In genomic region chr7:122383934-122384333, GRCh38 we compare ENCODE assay signal across 1 cellular context.
TF ChIP-seq lines count a peak whose summit lies in the region.

No MANE protein-coding gene starts in this region.

TF ChIP-seq in GM23338, 12 proteins besides CTCF, POLR2A, EP300 and RAD21:
- TF ChIP-seq ZNF462 (CRISPR knock-in tag; IDR thresholded peaks at IDR 0.05) (no peak), POLR2AphosphoS5 (IDR thresholded peaks at IDR 0.05; ENCODE audit: low read depth) (no peak), REST (IDR thresholded peaks at IDR 0.05; ENCODE audit: unreplicated experiment) (no peak), ETS1 (IDR thresholded peaks at IDR 0.05) (no peak), EZH2phosphoT487 (IDR thresholded peaks at IDR 0.05; ENCODE audit: unreplicated experiment) (no peak), JUNB (IDR thresholded peaks at IDR 0.05; ENCODE audit: unreplicated experiment) (no peak), STAT1 (IDR thresholded peaks at IDR 0.05; ENCODE audit: unreplicated experiment) (no peak), ZNF331 (CRISPR knock-in tag; IDR thresholded peaks at IDR 0.05; ENCODE audit: low read depth) (no peak), EZH2 (IDR thresholded peaks at IDR 0.05; ENCODE audit: low read depth, unreplicated experiment) (no peak), ZNF114 (CRISPR knock-in tag; IDR thresholded peaks at IDR 0.05) (no peak), NANOG (IDR thresholded peaks at IDR 0.05; ENCODE audit: borderline replicate concordance) (no peak), CREB1 (CRISPR knock-in tag; IDR thresholded peaks at IDR 0.05; ENCODE audit: low read depth) (no peak)
